ENCODE assay signal across 10 cellular contexts in genomic region chr1:27572679-27573426, GRCh38. TPM values are rescaled to one million over a fixed set of nuclear protein-coding genes. Genes with fewer than 3 reads are reported as not detected.
DNase-seq lines count a peak whose midpoint lies in the region; ATAC-seq and TF ChIP-seq lines count a peak whose summit lies in the region.
"Had no signal": no experiment of that assay in that cellular context is flagged by ENCODE, and none has a peak within 500 bp of the region (broad histone marks: within the 10 kb centered on the region; RNA-seq: fewer than 3 reads in every experiment).

No MANE protein-coding gene starts in this region.

- H3K4me1 Mint-ChIP-seq in endodermal cell (peaks cover 68% of the 10 kb centered on the region), nephron (peaks cover 80% of the 10 kb centered on the region)

- 58 to 69% methylated on average over 9 to 14 of the region's 14 CpGs for WGBS in endodermal cell (ENCODE audit: insufficient coverage in 1 of 2, insufficient read length in 1 of 2), 2 experiments

- H3K9me3 Mint-ChIP-seq in endodermal cell (no peaks in the 10 kb centered on the region), nephron (no peaks in the 10 kb centered on the region)

- H3K36me3 Mint-ChIP-seq in endodermal cell (ENCODE audit: low read depth) (no peaks in the 10 kb centered on the region), nephron (ENCODE audit: low read depth) (no peaks in the 10 kb centered on the region)

- H3K27me3 ChIP-seq in cardiac muscle cell (no peaks in the 10 kb centered on the region), endodermal cell (ENCODE audit: control insufficient read depth, insufficient read depth, low read length, poor library complexity, severe bottlenecking) (no peaks in the 10 kb centered on the region), uterus (no peaks in the 10 kb centered on the region)

- peak overlapping the region; percentile 12 for H3K9ac ChIP-seq in endodermal cell (ENCODE audit: extremely low read depth, low read length, poor library complexity, severe bottlenecking)

- TF ChIP-seq CTCF in cardiac muscle cell (IDR thresholded peaks at IDR 0.05; ENCODE audit: low read depth, low read length), result no peak
- TF ChIP-seq CTCF in endodermal cell (conservative IDR thresholded peaks at IDR 0.05), result no peak
- TF ChIP-seq CTCF in nephron (IDR thresholded peaks at IDR 0.05; ENCODE audit: unreplicated experiment in 3 of 3), result no peak
- TF ChIP-seq CTCF in uterus (IDR thresholded peaks at IDR 0.05), result no peak

- TF ChIP-seq POLR2A in uterus (IDR thresholded peaks at IDR 0.05), result no peak

- peaks cover 87% of the 10 kb centered on the region for H3K4me1 ChIP-seq in cardiac muscle cell (ENCODE audit: low read depth)
- H3K4me1 ChIP-seq in endodermal cell (ENCODE audit: control insufficient read depth, insufficient read depth, low read length), result peaks cover 52% of the 10 kb centered on the region
- H3K4me1 ChIP-seq in uterus, result peaks cover 16 to 57% of the 10 kb centered on the region in 2 donors

- ATAC-seq in Right ventricle myocardium inferior (no peak), HG03097 (IDR thresholded peaks at IDR 0.05; ENCODE audit: low FRiP score, unreplicated experiment) (no peak)

- H3K36me3 ChIP-seq in cardiac muscle cell, result no peaks in the 10 kb centered on the region
- H3K36me3 ChIP-seq in endodermal cell (ENCODE audit: control insufficient read depth, insufficient read depth, low read length), result no peaks in the 10 kb centered on the region
- H3K36me3 ChIP-seq in uterus, result no peaks in the 10 kb centered on the region

- H3K4me3 ChIP-seq in cardiac muscle cell (no peak overlapping the region), endodermal cell (ENCODE audit: low read length) (no peak overlapping the region), uterus (peak overlapping the region in 1 of 2 donors; percentile 13)

- H3K9me3 ChIP-seq in cardiac muscle cell (ENCODE audit: low read depth), result no peaks in the 10 kb centered on the region
- no peaks in the 10 kb centered on the region for H3K9me3 ChIP-seq in endodermal cell (ENCODE audit: control insufficient read depth, low read length)
- H3K9me3 ChIP-seq in uterus, result no peaks in the 10 kb centered on the region

- H3K4me3 Mint-ChIP-seq in endodermal cell (peak overlapping the region; percentile 26), nephron (peak overlapping the region; percentile 68 to 82 (median 79))

- H3K27ac ChIP-seq in cardiac muscle cell, result peak overlapping the region; percentile 95
- H3K27ac ChIP-seq in endodermal cell (ENCODE audit: low read depth, low read length), result peak overlapping the region; percentile 65
- H3K27ac ChIP-seq in uterus, result peak overlapping the region; percentile 94 to 97

- H3K27me3 Mint-ChIP-seq in endodermal cell (ENCODE audit: insufficient read depth) (no peaks in the 10 kb centered on the region), nephron (ENCODE audit: low read depth) (no peaks in the 10 kb centered on the region)

- intact Hi-C loops in Right ventricle myocardium inferior (cut with DNase I), result no loop called here
- intact Hi-C loops in uterus (cut with DNase I; ENCODE audit: low total_unique reads), result no loop called here

- DNase-seq in cardiac muscle cell (ENCODE audit: low read depth in 1 of 2, low spot score in 1 of 2) (peak in 1 of 2 donors; percentile 54), Right ventricle myocardium inferior (ENCODE audit: missing footprints) (no peak), endodermal cell (peak; percentile 72), uterus (peak; percentile 35 to 51), mesenteric fat pad (ENCODE audit: low spot score) (no peak), NCI-H774 (lab: John Stamatoyannopoulos, UW) (no peak)
- DNase-seq: activated CD8-positive, alpha-beta memory T cell treated with anti-CD3 and anti-CD28 coated beads, Interleukin-2, amount 50 U/mL, for 4 hours; NCI-H524 treated with DMSO at 0.1 percent for 48 hours had no signal

- H3K27ac Mint-ChIP-seq in endodermal cell (peak overlapping the region; percentile 91), nephron (peak overlapping the region; percentile 91 to 97 (median 95))

RNA-seq across cellular contexts. Expression of gene AHDC1, which starts 31.1 kb away (rescaled TPM):
- total RNA-seq in cardiac muscle cell (31.0 and 58.1 TPM in 2 replicates), Right ventricle myocardium inferior (51.2 TPM), endodermal cell (10 to 100 TPM; 39.3 to 41.2 TPM), uterus (100 to 1,000 TPM in 1 of 4 donors, 10 to 100 TPM in 3; 11.2 to 179 (median 50.7) TPM), mesenteric fat pad (28.5 TPM)
- polyA plus RNA-seq in cardiac muscle cell, result 16.3 and 21.1 TPM in 2 replicates
- 52.1 TPM for polyA plus RNA-seq in endodermal cell (2013, experiment 1 of 2)
- polyA plus RNA-seq in endodermal cell (2013, experiment 2 of 2), result 50.1 TPM

Comparison
In these comparisons a context has a peak if more than half of its experiments do, and no peak if none do; other contexts are left out.
1. DNase-seq: peak in endodermal cell (single experiment) and uterus (2 of 2); none in Right ventricle myocardium inferior (single experiment), mesenteric fat pad (single experiment) and NCI-H774 (single experiment).
2. Peak in every context shown above with its lines, with median percentiles within 50 percentile points of each other: H3K27ac ChIP-seq.